In genomic region chr7:106736508-106737201, GRCh38 we compare ENCODE assay signal across 3 cellular contexts.
TF ChIP-seq lines count a peak whose summit lies in the region.

No MANE protein-coding gene starts in this region.

TF ChIP-seq in IMR-90, 13 proteins besides CTCF, POLR2A, EP300 and RAD21:
- TF ChIP-seq CEBPB (IDR thresholded peaks at IDR 0.05; ENCODE audit: low read depth, low read length) (no peak), NFE2L2 (IDR thresholded peaks at IDR 0.05; ENCODE audit: low read depth, low read length) (no peak), FOS (IDR thresholded peaks at IDR 0.05; ENCODE audit: low read depth, low read length) (no peak), MXI1 (IDR thresholded peaks at IDR 0.05; ENCODE audit: borderline replicate concordance, low read depth, low read length) (no peak), SMC3 (IDR thresholded peaks at IDR 0.05; ENCODE audit: low read depth, low read length) (peak; percentile 96), MAZ (IDR thresholded peaks at IDR 0.05; ENCODE audit: borderline replicate concordance, low read depth, low read length) (no peak)
- TF ChIP-seq, protein P1, sequence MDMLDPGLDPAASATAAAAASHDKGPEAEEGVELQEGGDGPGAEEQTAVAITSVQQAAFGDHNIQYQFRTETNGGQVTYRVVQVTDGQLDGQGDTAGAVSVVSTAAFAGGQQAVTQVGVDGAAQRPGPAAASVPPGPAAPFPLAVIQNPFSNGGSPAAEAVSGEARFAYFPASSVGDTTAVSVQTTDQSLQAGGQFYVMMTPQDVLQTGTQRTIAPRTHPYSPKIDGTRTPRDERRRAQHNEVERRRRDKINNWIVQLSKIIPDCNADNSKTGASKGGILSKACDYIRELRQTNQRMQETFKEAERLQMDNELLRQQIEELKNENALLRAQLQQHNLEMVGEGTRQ (IDR thresholded peaks at IDR 0.05; ENCODE audit: low read depth, low read length), result no peak

TF ChIP-seq in SK-N-SH, 30 proteins besides CTCF, POLR2A, EP300 and RAD21:
- no peak for TF ChIP-seq TCF12 (IDR thresholded peaks at IDR 0.05)
- TF ChIP-seq, protein P2, sequence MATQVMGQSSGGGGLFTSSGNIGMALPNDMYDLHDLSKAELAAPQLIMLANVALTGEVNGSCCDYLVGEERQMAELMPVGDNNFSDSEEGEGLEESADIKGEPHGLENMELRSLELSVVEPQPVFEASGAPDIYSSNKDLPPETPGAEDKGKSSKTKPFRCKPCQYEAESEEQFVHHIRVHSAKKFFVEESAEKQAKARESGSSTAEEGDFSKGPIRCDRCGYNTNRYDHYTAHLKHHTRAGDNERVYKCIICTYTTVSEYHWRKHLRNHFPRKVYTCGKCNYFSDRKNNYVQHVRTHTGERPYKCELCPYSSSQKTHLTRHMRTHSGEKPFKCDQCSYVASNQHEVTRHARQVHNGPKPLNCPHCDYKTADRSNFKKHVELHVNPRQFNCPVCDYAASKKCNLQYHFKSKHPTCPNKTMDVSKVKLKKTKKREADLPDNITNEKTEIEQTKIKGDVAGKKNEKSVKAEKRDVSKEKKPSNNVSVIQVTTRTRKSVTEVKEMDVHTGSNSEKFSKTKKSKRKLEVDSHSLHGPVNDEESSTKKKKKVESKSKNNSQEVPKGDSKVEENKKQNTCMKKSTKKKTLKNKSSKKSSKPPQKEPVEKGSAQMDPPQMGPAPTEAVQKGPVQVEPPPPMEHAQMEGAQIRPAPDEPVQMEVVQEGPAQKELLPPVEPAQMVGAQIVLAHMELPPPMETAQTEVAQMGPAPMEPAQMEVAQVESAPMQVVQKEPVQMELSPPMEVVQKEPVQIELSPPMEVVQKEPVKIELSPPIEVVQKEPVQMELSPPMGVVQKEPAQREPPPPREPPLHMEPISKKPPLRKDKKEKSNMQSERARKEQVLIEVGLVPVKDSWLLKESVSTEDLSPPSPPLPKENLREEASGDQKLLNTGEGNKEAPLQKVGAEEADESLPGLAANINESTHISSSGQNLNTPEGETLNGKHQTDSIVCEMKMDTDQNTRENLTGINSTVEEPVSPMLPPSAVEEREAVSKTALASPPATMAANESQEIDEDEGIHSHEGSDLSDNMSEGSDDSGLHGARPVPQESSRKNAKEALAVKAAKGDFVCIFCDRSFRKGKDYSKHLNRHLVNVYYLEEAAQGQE (IDR thresholded peaks at IDR 0.05; ENCODE audit: low read depth, low read length), result 0 out of 2 replicates have a peak, but pooled peaks have one; percentile 25
- peak; percentile 91 for TF ChIP-seq SMC3 (IDR thresholded peaks at IDR 0.05; ENCODE audit: low read depth, low read length)

TF ChIP-seq in K562, 482 proteins besides CTCF, POLR2A, EP300 and RAD21 (continues in another document):
- TF ChIP-seq PML (IDR thresholded peaks at IDR 0.05; ENCODE audit: low read length) (0 out of 2 replicates have a peak, but pooled peaks have one; percentile 28), STAT5B (CRISPR knock-in tag; IDR thresholded peaks at IDR 0.05) (no peak), ZFX (CRISPR knock-in tag; IDR thresholded peaks at IDR 0.05) (peak; percentile 18; the same call in 1 of the 2 replicates), ZFP36 (IDR thresholded peaks at IDR 0.05; ENCODE audit: low read depth, low read length, partially characterized antibody) (peak; percentile 67), KLF13 (tag; IDR thresholded peaks at IDR 0.05; ENCODE audit: borderline replicate concordance, low read depth) (no peak), L3MBTL2 (IDR thresholded peaks at IDR 0.05) (peak; percentile 42), GATA2 (CRISPR knock-in tag; IDR thresholded peaks at IDR 0.05) (0 out of 2 replicates have a peak, but pooled peaks have one; percentile 35), PPARD (CRISPR knock-in tag; IDR thresholded peaks at IDR 0.05) (0 out of 2 replicates have a peak, but pooled peaks have one; percentile 20), KAT2B (IDR thresholded peaks at IDR 0.05; ENCODE audit: low read depth, low read length) (no peak), HOXB6 (CRISPR knock-in tag; IDR thresholded peaks at IDR 0.05; ENCODE audit: borderline replicate concordance) (no peak), ZNF354B (CRISPR knock-in tag; IDR thresholded peaks at IDR 0.05) (0 out of 2 replicates have a peak, but pooled peaks have one; percentile 3), FOXJ2 (tag; IDR thresholded peaks at IDR 0.05) (0 out of 2 replicates have a peak, but pooled peaks have one; percentile 53), NR2C2 (CRISPR knock-in tag; IDR thresholded peaks at IDR 0.05) (no peak), NR2C2 (tag; IDR thresholded peaks at IDR 0.05) (0 out of 2 replicates have a peak, but pooled peaks have one; percentile 7), ADNP (tag; IDR thresholded peaks at IDR 0.05) (peak; percentile 80), POLR2H (tag; IDR thresholded peaks at IDR 0.05; ENCODE audit: low read depth) (no peak), NFATC3 (IDR thresholded peaks at IDR 0.05) (peak; percentile 56; the same call in 1 of the 2 replicates), BRD4 (IDR thresholded peaks at IDR 0.05) (peak; percentile 46; the same call in 1 of the 2 replicates), ARID2 (IDR thresholded peaks at IDR 0.05) (peak; percentile 81; the same call in 1 of the 2 replicates), MAFG (tag; conservative IDR thresholded peaks at IDR 0.05) (0 out of 2 replicates have a peak, but pooled peaks have one; percentile 6), MEIS2 (IDR thresholded peaks at IDR 0.05; ENCODE audit: partially characterized antibody) (peak; percentile 86), DMBX1 (CRISPR knock-in tag; IDR thresholded peaks at IDR 0.05; ENCODE audit: borderline replicate concordance) (0 out of 2 replicates have a peak, but pooled peaks have one; percentile 50), RBM25 (IDR thresholded peaks at IDR 0.05; ENCODE audit: low read depth, low read length, severe bottlenecking) (no peak), KLF6 (CRISPR knock-in tag; IDR thresholded peaks at IDR 0.05; ENCODE audit: borderline replicate concordance) (no peak), MAFK (IDR thresholded peaks at IDR 0.05; ENCODE audit: low read length) (peak; percentile 30; the same call in 1 of the 2 replicates), ZEB2 (IDR thresholded peaks at IDR 0.05) (peak; percentile 86), RCOR1 (IDR thresholded peaks at IDR 0.05; ENCODE audit: borderline replicate concordance in 1 of 2, low read depth in 2 of 2, low read length in 2 of 2) (peak in 1 of 2 experiments; percentile 50; a peak in 1 of 4 replicates), CBX5 (IDR thresholded peaks at IDR 0.05; ENCODE audit: borderline replicate concordance, low read depth) (0 out of 2 replicates have a peak, but pooled peaks have one; percentile 11), SMAD4 (CRISPR knock-in tag; conservative IDR thresholded peaks at IDR 0.05) (peak; percentile 45; the same call in 1 of the 2 replicates), CEBPB (tag; IDR thresholded peaks at IDR 0.05) (peak; percentile 55), TSHZ1 (CRISPR knock-in tag; IDR thresholded peaks at IDR 0.05) (no peak), LCOR (CRISPR knock-in tag; IDR thresholded peaks at IDR 0.05) (peak; percentile 21; the same call in 1 of the 2 replicates), RFX5 (IDR thresholded peaks at IDR 0.05; ENCODE audit: low read depth, low read length) (no peak)
- TF ChIP-seq, protein P3, sequence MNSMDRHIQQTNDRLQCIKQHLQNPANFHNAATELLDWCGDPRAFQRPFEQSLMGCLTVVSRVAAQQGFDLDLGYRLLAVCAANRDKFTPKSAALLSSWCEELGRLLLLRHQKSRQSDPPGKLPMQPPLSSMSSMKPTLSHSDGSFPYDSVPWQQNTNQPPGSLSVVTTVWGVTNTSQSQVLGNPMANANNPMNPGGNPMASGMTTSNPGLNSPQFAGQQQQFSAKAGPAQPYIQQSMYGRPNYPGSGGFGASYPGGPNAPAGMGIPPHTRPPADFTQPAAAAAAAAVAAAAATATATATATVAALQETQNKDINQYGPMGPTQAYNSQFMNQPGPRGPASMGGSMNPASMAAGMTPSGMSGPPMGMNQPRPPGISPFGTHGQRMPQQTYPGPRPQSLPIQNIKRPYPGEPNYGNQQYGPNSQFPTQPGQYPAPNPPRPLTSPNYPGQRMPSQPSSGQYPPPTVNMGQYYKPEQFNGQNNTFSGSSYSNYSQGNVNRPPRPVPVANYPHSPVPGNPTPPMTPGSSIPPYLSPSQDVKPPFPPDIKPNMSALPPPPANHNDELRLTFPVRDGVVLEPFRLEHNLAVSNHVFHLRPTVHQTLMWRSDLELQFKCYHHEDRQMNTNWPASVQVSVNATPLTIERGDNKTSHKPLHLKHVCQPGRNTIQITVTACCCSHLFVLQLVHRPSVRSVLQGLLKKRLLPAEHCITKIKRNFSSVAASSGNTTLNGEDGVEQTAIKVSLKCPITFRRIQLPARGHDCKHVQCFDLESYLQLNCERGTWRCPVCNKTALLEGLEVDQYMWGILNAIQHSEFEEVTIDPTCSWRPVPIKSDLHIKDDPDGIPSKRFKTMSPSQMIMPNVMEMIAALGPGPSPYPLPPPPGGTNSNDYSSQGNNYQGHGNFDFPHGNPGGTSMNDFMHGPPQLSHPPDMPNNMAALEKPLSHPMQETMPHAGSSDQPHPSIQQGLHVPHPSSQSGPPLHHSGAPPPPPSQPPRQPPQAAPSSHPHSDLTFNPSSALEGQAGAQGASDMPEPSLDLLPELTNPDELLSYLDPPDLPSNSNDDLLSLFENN (IDR thresholded peaks at IDR 0.05; ENCODE audit: low read depth in 2 of 2, low read length in 2 of 2), result peak in 1 of 2 experiments; percentile 59; a peak in 2 of 4 replicates
- TF ChIP-seq, protein P4, sequence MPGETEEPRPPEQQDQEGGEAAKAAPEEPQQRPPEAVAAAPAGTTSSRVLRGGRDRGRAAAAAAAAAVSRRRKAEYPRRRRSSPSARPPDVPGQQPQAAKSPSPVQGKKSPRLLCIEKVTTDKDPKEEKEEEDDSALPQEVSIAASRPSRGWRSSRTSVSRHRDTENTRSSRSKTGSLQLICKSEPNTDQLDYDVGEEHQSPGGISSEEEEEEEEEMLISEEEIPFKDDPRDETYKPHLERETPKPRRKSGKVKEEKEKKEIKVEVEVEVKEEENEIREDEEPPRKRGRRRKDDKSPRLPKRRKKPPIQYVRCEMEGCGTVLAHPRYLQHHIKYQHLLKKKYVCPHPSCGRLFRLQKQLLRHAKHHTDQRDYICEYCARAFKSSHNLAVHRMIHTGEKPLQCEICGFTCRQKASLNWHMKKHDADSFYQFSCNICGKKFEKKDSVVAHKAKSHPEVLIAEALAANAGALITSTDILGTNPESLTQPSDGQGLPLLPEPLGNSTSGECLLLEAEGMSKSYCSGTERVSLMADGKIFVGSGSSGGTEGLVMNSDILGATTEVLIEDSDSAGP (CRISPR knock-in tag; IDR thresholded peaks at IDR 0.05), result no peak
